In genomic region chr17:28347261-28347891, GRCh38 we compare ENCODE assay signal across 11 cellular contexts. TPM values are rescaled to one million over a fixed set of nuclear protein-coding genes. Genes with fewer than 3 reads are reported as not detected.
DNase-seq lines count a peak whose midpoint lies in the region; ATAC-seq, FAIRE-seq and TF ChIP-seq lines count a peak whose summit lies in the region.
"Had no signal": no experiment of that assay in that cellular context is flagged by ENCODE, and none has a peak within 500 bp of the region (broad histone marks: within the 10 kb centered on the region; RNA-seq: fewer than 3 reads in every experiment).

No MANE protein-coding gene starts in this region.

- H3K79me2 ChIP-seq in astrocyte (ENCODE audit: insufficient read depth, low read length): peaks cover 18% of the 10 kb centered on the region
- peaks cover 5% of the 10 kb centered on the region for H3K79me2 ChIP-seq in keratinocyte (ENCODE audit: control insufficient read depth, insufficient read depth, low read length)

- POLR2A ChIA-PET in activated CD4-positive, alpha-beta memory T cell treated with anti-CD3 and anti-CD28 coated beads, Interleukin-2, amount 10 ng/mL, durations not matched to agents 7 days and 5 days (lab: Charles Lee): interaction anchor here (1.3 to 5.8 kb wide), 4 partner anchors 9 to 30 kb away, joined by 3 to 37 read pairs (median 20); partner anchors contain the start of genes IFT20, POLDIP2 and TNFAIP1

- FAIRE-seq in astrocyte (lab: Jason Lieb, UNC) (peak; percentile 92), keratinocyte (lab: Jason Lieb, UNC) (peak; percentile 100)
- FAIRE-seq: GM18507 had no signal

- CTCF ChIA-PET in activated CD4-positive, alpha-beta memory T cell treated with anti-CD3 and anti-CD28 coated beads, Interleukin-2, amount 10 ng/mL, durations not matched to agents 7 days and 5 days (lab: Charles Lee): no interaction called here

- peak overlapping the region; percentile 85 for H3K27ac ChIP-seq in astrocyte (ENCODE audit: low read depth, low read length)
- peak overlapping the region; percentile 58 for H3K27ac ChIP-seq in keratinocyte (ENCODE audit: control insufficient read depth, insufficient read depth, low read length)
- H3K27ac ChIP-seq in suprapubic skin: peak overlapping the region; percentile 6

- H4K20me1 ChIP-seq in astrocyte (ENCODE audit: insufficient read depth, low read length) (peaks cover 38% of the 10 kb centered on the region), keratinocyte (ENCODE audit: control insufficient read depth, extremely low read depth, insufficient read depth, low read length) (no peaks in the 10 kb centered on the region)

- H3K4me2 ChIP-seq in astrocyte (ENCODE audit: low read length): peak overlapping the region; percentile 57
- peak overlapping the region; percentile 45 for H3K4me2 ChIP-seq in keratinocyte (ENCODE audit: control insufficient read depth, extremely low read depth, insufficient read depth, low read depth, low read length)

- H3K27me3 ChIP-seq in astrocyte (ENCODE audit: insufficient read depth, low read length): no peaks in the 10 kb centered on the region
- no peaks in the 10 kb centered on the region for H3K27me3 ChIP-seq in keratinocyte (ENCODE audit: control insufficient read depth, extremely low read depth, insufficient read depth, low read length)
- H3K27me3 ChIP-seq in suprapubic skin: no peaks in the 10 kb centered on the region

- peaks cover 2% of the 10 kb centered on the region for H3K4me1 Mint-ChIP-seq in activated T-cell treated with anti-CD3 and anti-CD28 coated beads, Interleukin-2, amount 50 U/mL, for 24 hours (ENCODE audit: low read depth)
- peaks cover 19% of the 10 kb centered on the region for H3K4me1 Mint-ChIP-seq in astrocyte (ENCODE audit: low read depth, unreplicated experiment)
- no peaks in the 10 kb centered on the region for H3K4me1 Mint-ChIP-seq in activated CD4-positive, alpha-beta memory T cell treated with anti-CD3 and anti-CD28 coated beads, Interleukin-2, amount 10 ng/mL, durations not matched to agents 7 days and 5 days
- H3K4me1 Mint-ChIP-seq: T-helper 17 cell had no signal

- no peak for TF ChIP-seq CTCF in astrocyte (IDR thresholded peaks at IDR 0.05; ENCODE audit: insufficient read depth, low read depth, low read length)
- no peak for TF ChIP-seq CTCF in keratinocyte (optimal IDR thresholded peaks at IDR 0.05 in 1 of 3, IDR thresholded peaks at IDR 0.05 in 1 of 3, conservative IDR thresholded peaks at IDR 0.05 in 1 of 3; ENCODE audit: extremely low read depth in 1 of 3, insufficient read depth in 2 of 3, low read length in 3 of 3)
- no peak for TF ChIP-seq CTCF in suprapubic skin (IDR thresholded peaks at IDR 0.05)

- no peak for DNase-seq in activated T-cell treated with anti-CD3 and anti-CD28 coated beads, Interleukin-2, amount 50 U/mL, for 24 hours
- DNase-seq in activated T-cell treated with anti-CD3 and anti-CD28 coated beads, Interleukin-2, amount 50 U/mL, for 48 hours: no peak
- peak; percentile 96 for DNase-seq in astrocyte (ENCODE audit: low read depth)
- peak; percentile 73 for DNase-seq in keratinocyte (ENCODE audit: low read depth, low spot score)
- DNase-seq in suprapubic skin (ENCODE audit: low spot score in 2 of 2): no peak
- no peak for DNase-seq in activated CD4-positive, alpha-beta memory T cell treated with anti-CD3 and anti-CD28 coated beads, Interleukin-2, amount 10 ng/mL, durations not matched to agents 7 days and 5 days
- DNase-seq: T-helper 17 cell had no signal

- peak overlapping the region; percentile 66 for H3K27ac Mint-ChIP-seq in activated T-cell treated with anti-CD3 and anti-CD28 coated beads, Interleukin-2, amount 50 U/mL, for 24 hours
- H3K27ac Mint-ChIP-seq in astrocyte (ENCODE audit: unreplicated experiment): peak overlapping the region; percentile 90
- no peak overlapping the region for H3K27ac Mint-ChIP-seq in activated CD4-positive, alpha-beta memory T cell treated with anti-CD3 and anti-CD28 coated beads, Interleukin-2, amount 10 ng/mL, durations not matched to agents 7 days and 5 days
- H3K27ac Mint-ChIP-seq: T-helper 17 cell had no signal

- H3K9me3 Mint-ChIP-seq in activated T-cell treated with anti-CD3 and anti-CD28 coated beads, Interleukin-2, amount 50 U/mL, for 24 hours: no peaks in the 10 kb centered on the region
- peaks cover 5% of the 10 kb centered on the region for H3K9me3 Mint-ChIP-seq in astrocyte (ENCODE audit: unreplicated experiment)
- H3K9me3 Mint-ChIP-seq in activated CD4-positive, alpha-beta memory T cell treated with anti-CD3 and anti-CD28 coated beads, Interleukin-2, amount 10 ng/mL, durations not matched to agents 7 days and 5 days: no peaks in the 10 kb centered on the region
- H3K9me3 Mint-ChIP-seq: activated naive CD4-positive, alpha-beta T cell treated with anti-CD3 and anti-CD28 coated beads, Interleukin-2, amount 50 U/mL, for 72 hours had no signal

- H3K9me3 ChIP-seq in astrocyte (ENCODE audit: insufficient read depth, low read depth, low read length): no peaks in the 10 kb centered on the region
- no peaks in the 10 kb centered on the region for H3K9me3 ChIP-seq in keratinocyte (ENCODE audit: control insufficient read depth, low read depth, low read length)
- no peaks in the 10 kb centered on the region for H3K9me3 ChIP-seq in suprapubic skin

- H3K4me3 ChIP-seq in astrocyte (ENCODE audit: insufficient read depth, low read depth, low read length) (no peak overlapping the region), keratinocyte (ENCODE audit: control insufficient read depth in 2 of 3, extremely low read depth in 1 of 3, insufficient read depth in 2 of 3, low read depth in 1 of 3, low read length in 3 of 3) (no peak overlapping the region), suprapubic skin (no peak overlapping the region)

- ATAC-seq in HG03378 (IDR thresholded peaks at IDR 0.05; ENCODE audit: unreplicated experiment): no peak
- no peak for ATAC-seq in HG03097 (IDR thresholded peaks at IDR 0.05; ENCODE audit: low FRiP score, unreplicated experiment)
- ATAC-seq: activated naive CD4-positive, alpha-beta T cell treated with anti-CD3 and anti-CD28 coated beads, Interleukin-2, amount 50 U/mL, for 72 hours; T-helper 17 cell had no signal

- H3K4me1 ChIP-seq in astrocyte (ENCODE audit: insufficient read depth, low read length): peaks cover 38% of the 10 kb centered on the region
- H3K4me1 ChIP-seq in keratinocyte (ENCODE audit: control insufficient read depth, extremely low read depth, insufficient read depth, low read length): peaks cover 29% of the 10 kb centered on the region
- peaks cover 11% of the 10 kb centered on the region for H3K4me1 ChIP-seq in suprapubic skin

- H3K9me1 ChIP-seq in keratinocyte (ENCODE audit: control insufficient read depth, extremely low read depth, insufficient read depth, low read length): no peaks in the 10 kb centered on the region

- H3K9ac ChIP-seq in astrocyte (ENCODE audit: low read length): peak overlapping the region; percentile 54
- H3K9ac ChIP-seq in keratinocyte (ENCODE audit: control insufficient read depth, extremely low read depth, insufficient read depth, low read length): peak overlapping the region; percentile 43

- TF ChIP-seq POLR2A in suprapubic skin (IDR thresholded peaks at IDR 0.05): no peak

- peaks cover 47% of the 10 kb centered on the region for H3K36me3 ChIP-seq in astrocyte (ENCODE audit: insufficient read depth, low read length)
- peaks cover 45 to 57% of the 10 kb centered on the region in 2 experiments for H3K36me3 ChIP-seq in keratinocyte (ENCODE audit: control insufficient read depth in 2 of 2, extremely low read depth in 1 of 2, insufficient read depth in 2 of 2, low read length in 2 of 2)
- H3K36me3 ChIP-seq in suprapubic skin: peaks cover 100% of the 10 kb centered on the region

- H3K27me3 Mint-ChIP-seq in activated T-cell treated with anti-CD3 and anti-CD28 coated beads, Interleukin-2, amount 50 U/mL, for 24 hours: no peaks in the 10 kb centered on the region
- no peaks in the 10 kb centered on the region for H3K27me3 Mint-ChIP-seq in astrocyte (ENCODE audit: low read depth, unreplicated experiment)
- H3K27me3 Mint-ChIP-seq in activated CD4-positive, alpha-beta memory T cell treated with anti-CD3 and anti-CD28 coated beads, Interleukin-2, amount 10 ng/mL, durations not matched to agents 7 days and 5 days: no peaks in the 10 kb centered on the region
- H3K27me3 Mint-ChIP-seq: T-helper 17 cell had no signal

- WGBS in suprapubic skin: 76% methylated on average over 7 of the region's 8 CpGs

- no peak for TF ChIP-seq EP300 in suprapubic skin (IDR thresholded peaks at IDR 0.05)

- dilution Hi-C loops in keratinocyte (cut with MboI; ENCODE audit: extremely low pct_ligation_motif_present, low sequenced_read_pairs): no loop called here

- H2AFZ ChIP-seq in astrocyte (ENCODE audit: low read depth, low read length): no peak overlapping the region
- no peak overlapping the region for H2AFZ ChIP-seq in keratinocyte (ENCODE audit: control insufficient read depth, low read length)

- no peak overlapping the region for H3K4me3 Mint-ChIP-seq in activated T-cell treated with anti-CD3 and anti-CD28 coated beads, Interleukin-2, amount 50 U/mL, for 24 hours
- peak overlapping the region; percentile 56 for H3K4me3 Mint-ChIP-seq in astrocyte (ENCODE audit: unreplicated experiment)
- no peak overlapping the region for H3K4me3 Mint-ChIP-seq in activated CD4-positive, alpha-beta memory T cell treated with anti-CD3 and anti-CD28 coated beads, Interleukin-2, amount 10 ng/mL, durations not matched to agents 7 days and 5 days
- H3K4me3 Mint-ChIP-seq: T-helper 17 cell had no signal

- H3K36me3 Mint-ChIP-seq in activated T-cell treated with anti-CD3 and anti-CD28 coated beads, Interleukin-2, amount 50 U/mL, for 24 hours (ENCODE audit: low read depth): peaks cover 97% of the 10 kb centered on the region
- peaks cover 28% of the 10 kb centered on the region for H3K36me3 Mint-ChIP-seq in astrocyte (ENCODE audit: low read depth, unreplicated experiment)
- H3K36me3 Mint-ChIP-seq in activated CD4-positive, alpha-beta memory T cell treated with anti-CD3 and anti-CD28 coated beads, Interleukin-2, amount 10 ng/mL, durations not matched to agents 7 days and 5 days (ENCODE audit: low read depth): peaks cover 66% of the 10 kb centered on the region
- H3K36me3 Mint-ChIP-seq: activated naive CD4-positive, alpha-beta T cell treated with anti-CD3 and anti-CD28 coated beads, Interleukin-2, amount 50 U/mL, for 72 hours had no signal

RNA-seq across cellular contexts. Expression of gene POLDIP2, which starts 10.0 kb away (rescaled TPM):
- total RNA-seq in astrocyte: 78.6 and 79.1 TPM in 2 replicates
- 88.7 to 105 TPM (median 90.2 TPM) in 3 replicates for polyA plus RNA-seq in keratinocyte
- 20.9 TPM for polyA plus RNA-seq in keratinocyte (2011; ENCODE audit: low read depth)
- 84.0 and 88.6 TPM in 2 replicates for polyA plus RNA-seq in keratinocyte (2011; cell fraction: cytosol; rRNA removed)
- 46.4 and 52.3 TPM in 2 replicates for polyA plus RNA-seq in keratinocyte (2011; cell fraction: nucleus; rRNA removed)
- 84.6 and 91.7 TPM in 2 replicates for polyA plus RNA-seq in keratinocyte (2012; ENCODE audit: low replicate concordance)
- 69.6 to 107 TPM (median 72.8 TPM) in 3 replicates for polyA minus RNA-seq in keratinocyte
- 70.4 TPM for polyA minus RNA-seq in keratinocyte (2011; cell fraction: cytosol; rRNA and poly(A)+ RNA removed)
- polyA minus RNA-seq in keratinocyte (2011; cell fraction: nucleus; rRNA and poly(A)+ RNA removed): 19.5 and 30.5 TPM in 2 replicates
- 100 to 1,000 TPM in 1 of 4 donors, 10 to 100 TPM in 3; 52.9 to 103 (median 86.0) TPM for total RNA-seq in suprapubic skin
- 10 to 100 TPM; 54.3 to 56.2 TPM for total RNA-seq in activated CD4-positive, alpha-beta memory T cell treated with anti-CD3 and anti-CD28 coated beads, Interleukin-2, amount 10 ng/mL, durations not matched to agents 7 days and 5 days

RNA-seq across cellular contexts. Expression of gene TNFAIP1, which starts 11.8 kb away (rescaled TPM):
- 87.0 and 100 TPM in 2 replicates for total RNA-seq in astrocyte
- polyA plus RNA-seq in keratinocyte: 63.1 to 84.6 TPM (median 82.0 TPM) in 3 replicates
- polyA plus RNA-seq in keratinocyte (2011; ENCODE audit: low read depth): 30.8 TPM
- polyA plus RNA-seq in keratinocyte (2011; cell fraction: cytosol; rRNA removed): 90.5 and 105 TPM in 2 replicates
- polyA plus RNA-seq in keratinocyte (2011; cell fraction: nucleus; rRNA removed): 105 and 118 TPM in 2 replicates
- 51.5 and 59.5 TPM in 2 replicates for polyA plus RNA-seq in keratinocyte (2012; ENCODE audit: low replicate concordance)
- 78.9 to 236 TPM (median 118 TPM) in 3 replicates for polyA minus RNA-seq in keratinocyte
- 67.0 TPM for polyA minus RNA-seq in keratinocyte (2011; cell fraction: cytosol; rRNA and poly(A)+ RNA removed)
- 49.1 and 75.9 TPM in 2 replicates for polyA minus RNA-seq in keratinocyte (2011; cell fraction: nucleus; rRNA and poly(A)+ RNA removed)
- total RNA-seq in suprapubic skin: 10 to 100 TPM; 51.5 to 81.3 (median 66.4) TPM
- 10 to 100 TPM; 25.2 to 26.5 TPM for total RNA-seq in activated CD4-positive, alpha-beta memory T cell treated with anti-CD3 and anti-CD28 coated beads, Interleukin-2, amount 10 ng/mL, durations not matched to agents 7 days and 5 days

RNA-seq across cellular contexts. Expression of gene IFT20, which starts 12.1 kb away (rescaled TPM):
- total RNA-seq in astrocyte: 69.9 and 70.4 TPM in 2 replicates
- polyA plus RNA-seq in keratinocyte: 19.9 to 28.7 TPM (median 27.1 TPM) in 3 replicates
- 58.3 TPM for polyA plus RNA-seq in keratinocyte (2011; ENCODE audit: low read depth)
- 19.9 and 24.8 TPM in 2 replicates for polyA plus RNA-seq in keratinocyte (2011; cell fraction: cytosol; rRNA removed)
- 13.1 and 21.9 TPM in 2 replicates for polyA plus RNA-seq in keratinocyte (2011; cell fraction: nucleus; rRNA removed)
- 17.5 and 39.5 TPM in 2 replicates for polyA plus RNA-seq in keratinocyte (2012; ENCODE audit: low replicate concordance)
- polyA minus RNA-seq in keratinocyte: 3.1 to 9.9 TPM (median 9.8 TPM) in 3 replicates
- polyA minus RNA-seq in keratinocyte (2011; cell fraction: cytosol; rRNA and poly(A)+ RNA removed): 11.3 TPM
- 1.5 and 5.0 TPM in 2 replicates for polyA minus RNA-seq in keratinocyte (2011; cell fraction: nucleus; rRNA and poly(A)+ RNA removed)
- total RNA-seq in suprapubic skin: 10 to 100 TPM; 31.5 to 52.1 (median 32.9) TPM
- total RNA-seq in activated CD4-positive, alpha-beta memory T cell treated with anti-CD3 and anti-CD28 coated beads, Interleukin-2, amount 10 ng/mL, durations not matched to agents 7 days and 5 days: 10 to 100 TPM; 22.2 to 25.7 TPM

RNA-seq across cellular contexts. Expression of gene SEBOX, which starts 17.6 kb away (rescaled TPM):
- total RNA-seq in astrocyte (not detected in 2 replicates), suprapubic skin (not detected)
- not detected in 3 replicates for polyA plus RNA-seq in keratinocyte
- polyA plus RNA-seq in keratinocyte (2011; ENCODE audit: low read depth): not detected
- not detected in 2 replicates for polyA plus RNA-seq in keratinocyte (2011; cell fraction: cytosol; rRNA removed)
- not detected in 2 replicates for polyA plus RNA-seq in keratinocyte (2011; cell fraction: nucleus; rRNA removed)
- polyA plus RNA-seq in keratinocyte (2012; ENCODE audit: low replicate concordance): not detected in 2 replicates
- polyA minus RNA-seq in keratinocyte: not detected in 3 replicates
- polyA minus RNA-seq in keratinocyte (2011; cell fraction: cytosol; rRNA and poly(A)+ RNA removed): not detected
- not detected in 2 replicates for polyA minus RNA-seq in keratinocyte (2011; cell fraction: nucleus; rRNA and poly(A)+ RNA removed)
- not detected for total RNA-seq in activated CD4-positive, alpha-beta memory T cell treated with anti-CD3 and anti-CD28 coated beads, Interleukin-2, amount 10 ng/mL, durations not matched to agents 7 days and 5 days
- total RNA-seq: activated naive CD4-positive, alpha-beta T cell treated with anti-CD3 and anti-CD28 coated beads, Interleukin-2, amount 50 U/mL, for 72 hours; T-helper 17 cell had no signal

RNA-seq across cellular contexts. Expression of gene VTN, which starts 22.7 kb away (rescaled TPM):
- total RNA-seq in astrocyte: 1.4 and 2.7 TPM in 2 replicates
- 0.05 TPM in 1 of 3 replicates, not detected in the others for polyA plus RNA-seq in keratinocyte
- not detected for polyA plus RNA-seq in keratinocyte (2011; ENCODE audit: low read depth)
- not detected in 2 replicates for polyA plus RNA-seq in keratinocyte (2011; cell fraction: cytosol; rRNA removed)
- polyA plus RNA-seq in keratinocyte (2011; cell fraction: nucleus; rRNA removed): 0.11 and 0.20 TPM in 2 replicates
- polyA plus RNA-seq in keratinocyte (2012; ENCODE audit: low replicate concordance): 0.16 TPM in 1 of 2 replicates, not detected in the other
- polyA minus RNA-seq in keratinocyte: not detected in 3 replicates
- polyA minus RNA-seq in keratinocyte (2011; cell fraction: cytosol; rRNA and poly(A)+ RNA removed): not detected
- 0.39 and 0.42 TPM in 2 replicates for polyA minus RNA-seq in keratinocyte (2011; cell fraction: nucleus; rRNA and poly(A)+ RNA removed)
- 1 to 10 TPM in 1 of 4 donors, under 1 TPM in 2, not detected in 1; 0.42 to 4.2 (median 0.42) TPM for total RNA-seq in suprapubic skin
- total RNA-seq in activated CD4-positive, alpha-beta memory T cell treated with anti-CD3 and anti-CD28 coated beads, Interleukin-2, amount 10 ng/mL, durations not matched to agents 7 days and 5 days: under 1 TPM in 1 of 2 experiments, not detected in 1; 0.15 TPM

Comparison
In these comparisons a context has a peak if more than half of its experiments do, and no peak if none do; other contexts are left out.
1. DNase-seq: peak in astrocyte (single experiment) and keratinocyte (single experiment); none in activated T-cell treated with anti-CD3 and anti-CD28 coated beads, Interleukin-2, amount 50 U/mL, for 24 hours (single experiment), activated T-cell treated with anti-CD3 and anti-CD28 coated beads, Interleukin-2, amount 50 U/mL, for 48 hours (0 of 2), suprapubic skin (0 of 2) and activated CD4-positive, alpha-beta memory T cell treated with anti-CD3 and anti-CD28 coated beads, Interleukin-2, amount 10 ng/mL, durations not matched to agents 7 days and 5 days (single experiment).
2. H3K27ac ChIP-seq: peak in every context shown above with its lines; median percentile 85 in astrocyte; 58 in keratinocyte; 6 in suprapubic skin.